In the genomic region with DNA sequence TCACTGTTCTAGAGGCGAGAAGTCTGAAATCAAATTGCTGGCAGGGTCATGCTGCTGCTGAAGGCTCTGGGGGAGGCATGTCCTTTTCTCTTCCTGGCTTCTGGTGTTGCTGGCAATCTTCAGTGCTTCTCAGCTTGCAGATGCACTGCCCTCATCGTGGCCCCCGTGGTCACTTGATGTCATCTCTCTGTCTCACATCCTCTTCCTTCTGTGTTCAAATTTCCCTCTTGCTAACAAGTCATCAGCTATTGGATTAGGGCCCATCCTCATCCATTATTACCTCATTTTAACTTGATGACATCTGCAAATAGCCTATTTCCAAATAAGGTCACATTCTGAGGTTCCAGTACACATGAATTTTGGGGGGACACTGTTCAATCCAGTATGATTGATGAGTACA, we compare ENCODE assay signal across 9 cellular contexts. TPM values are rescaled to one million over a fixed set of nuclear protein-coding genes. Genes with fewer than 3 reads are reported as not detected.
DNase-seq lines count a peak whose midpoint lies in the region; ATAC-seq and TF ChIP-seq lines count a peak whose summit lies in the region.
"Had no signal": no experiment of that assay in that cellular context is flagged by ENCODE, and none has a peak within 500 bp of the region (broad histone marks: within the 10 kb centered on the region; RNA-seq: fewer than 3 reads in every experiment).

No MANE protein-coding gene starts in this region.

- no peaks in the 10 kb centered on the region for H3K4me1 ChIP-seq in ovary (ENCODE audit: insufficient read depth)
- H3K4me1 ChIP-seq in GM23338 (ENCODE audit: insufficient read depth), result no peaks in the 10 kb centered on the region
- H3K4me1 ChIP-seq in mammary epithelial cell (ENCODE audit: insufficient read depth, low read length), result peaks cover 5% of the 10 kb centered on the region

- H3K9me3 Mint-ChIP-seq in GM23338, result no peaks in the 10 kb centered on the region

- dilution Hi-C loops in mammary epithelial cell (cut with HindIII; ENCODE audit: low sequenced_read_pairs), result no loop called here

- H3F3A ChIP-seq in GM23338 (replicated peaks; ENCODE audit: low read depth), result no peaks in the 10 kb centered on the region

- ATAC-seq in GM18870 (IDR thresholded peaks at IDR 0.05; ENCODE audit: unreplicated experiment) (peak; percentile 36), GM23338 (no peak), omental fat pad (ENCODE audit: low FRiP score) (no peak)

- H4K20me1 ChIP-seq in GM23338 (replicated peaks; ENCODE audit: insufficient read depth) (no peaks in the 10 kb centered on the region), mammary epithelial cell (ENCODE audit: insufficient read depth, low read length) (no peaks in the 10 kb centered on the region)

- H3K79me2 ChIP-seq in GM23338 (replicated peaks; ENCODE audit: insufficient read depth) (no peaks in the 10 kb centered on the region), mammary epithelial cell (ENCODE audit: insufficient read depth, low read length) (no peaks in the 10 kb centered on the region)

- TF ChIP-seq CTCF in ovary (IDR thresholded peaks at IDR 0.05) (no peak), GM23338 (conservative IDR thresholded peaks at IDR 0.05; ENCODE audit: low read depth in 2 of 2) (no peak), mammary epithelial cell (conservative IDR thresholded peaks at IDR 0.05 in 1 of 2, IDR thresholded peaks at IDR 0.05 in 1 of 2; ENCODE audit: extremely low read depth in 1 of 2, insufficient read depth in 1 of 2, low read depth in 1 of 2, low read length in 2 of 2) (no peak), omental fat pad (IDR thresholded peaks at IDR 0.05) (no peak)

- H3K27ac Mint-ChIP-seq in GM23338, result no peak overlapping the region

- 70 to 85% (median 71%) methylated on average over 3 of the region's 3 CpGs for WGBS in ovary, 3 donors
- WGBS in mammary epithelial cell (ENCODE audit: low coverage, missing lambda C conversion rate), result 32% methylated on average over 2 of the region's 3 CpGs

- in situ Hi-C loops in mammary epithelial cell (cut with MboI; ENCODE audit: low sequenced_read_pairs in 2 of 2), result no loop called here

- H3K4me2 ChIP-seq in GM23338, result no peak overlapping the region
- H3K4me2 ChIP-seq in mammary epithelial cell (ENCODE audit: insufficient read depth, low read depth, low read length), result no peak overlapping the region

- DNase-seq in HK-2 (ENCODE audit: unreplicated experiment) (peak; percentile 31), caudate nucleus (lab: John Stamatoyannopoulos, UW) (peak in 2 of 61 donors; percentile 5 to 36), posterior vena cava (ENCODE audit: low spot score) (peak; percentile 87), ovary (no peak), GM23338 (ENCODE audit: low spot score) (no peak), mammary epithelial cell (no peak), omental fat pad (ENCODE audit: low spot score) (no peak)
- DNase-seq: MM.1S had no signal

- no peaks in the 10 kb centered on the region for H3K9me3 ChIP-seq in ovary
- no peaks in the 10 kb centered on the region for H3K9me3 ChIP-seq in mammary epithelial cell (replicated peaks; ENCODE audit: insufficient read depth, low read length)

- TF ChIP-seq POLR2A in ovary (IDR thresholded peaks at IDR 0.05), result no peak

- TF ChIP-seq EP300 in ovary (IDR thresholded peaks at IDR 0.05), result no peak

- H3K27ac ChIP-seq in caudate nucleus (ENCODE audit: low read depth, low read length) (peak overlapping the region; percentile 48), ovary (no peak overlapping the region), GM23338 (ENCODE audit: low read depth) (no peak overlapping the region), mammary epithelial cell (ENCODE audit: insufficient read depth, low read depth, low read length) (no peak overlapping the region)

- H3K36me3 Mint-ChIP-seq in GM23338 (ENCODE audit: low read depth), result no peaks in the 10 kb centered on the region; the same call in 2 of the 3 replicates

- CTCF ChIA-PET in mammary epithelial cell (lab: Charles Lee; ENCODE audit: low non-redundant PET), result no interaction called here

- H3K4me1 Mint-ChIP-seq in GM23338, result no peaks in the 10 kb centered on the region; the same call in 1 of the 3 replicates

- no peak overlapping the region for H2AFZ ChIP-seq in GM23338
- H2AFZ ChIP-seq in mammary epithelial cell (ENCODE audit: low read depth, low read length), result no peak overlapping the region

- intact Hi-C loops in posterior vena cava (cut with DNase I) (no loop called here), ovary (cut with DNase I) (no loop called here), mammary epithelial cell (cut with micrococcal nuclease) (no loop called here)

- no peak overlapping the region for H3K4me3 Mint-ChIP-seq in GM23338

- H3K4me3 ChIP-seq in ovary (no peak overlapping the region), GM23338 (no peak overlapping the region), mammary epithelial cell (replicated peaks in 1 of 3; ENCODE audit: insufficient read depth in 1 of 3, low read depth in 2 of 3, low read length in 3 of 3) (no peak overlapping the region)

- H3K27me3 ChIP-seq in ovary (no peaks in the 10 kb centered on the region), GM23338 (ENCODE audit: insufficient read depth) (no peaks in the 10 kb centered on the region), mammary epithelial cell (ENCODE audit: insufficient read depth, low read length) (no peaks in the 10 kb centered on the region)

- no TSS peak for BruUV-seq in mammary epithelial cell (replicated peaks; lab: Mats Ljungman, UMichigan)

- H3K9ac ChIP-seq in mammary epithelial cell (ENCODE audit: insufficient read depth, low read length), result no peak overlapping the region

- no peaks in the 10 kb centered on the region for H3K9me2 ChIP-seq in GM23338 (ENCODE audit: insufficient read depth)

- H3K36me3 ChIP-seq in ovary (no peaks in the 10 kb centered on the region), GM23338 (ENCODE audit: insufficient read depth) (no peaks in the 10 kb centered on the region), mammary epithelial cell (ENCODE audit: insufficient read depth, low read length) (no peaks in the 10 kb centered on the region)

- peaks cover 10% of the 10 kb centered on the region for H3K27me3 Mint-ChIP-seq in GM23338 (ENCODE audit: insufficient read depth, low read depth, poor library complexity)

TF ChIP-seq in GM23338, 12 proteins besides CTCF, POLR2A, EP300 and RAD21 (continues in another document):
- TF ChIP-seq STAT1 (IDR thresholded peaks at IDR 0.05; ENCODE audit: unreplicated experiment) (no peak), CREB1 (CRISPR knock-in tag; IDR thresholded peaks at IDR 0.05; ENCODE audit: low read depth) (no peak), POLR2AphosphoS5 (IDR thresholded peaks at IDR 0.05; ENCODE audit: low read depth) (no peak), JUNB (IDR thresholded peaks at IDR 0.05; ENCODE audit: unreplicated experiment) (no peak), EZH2phosphoT487 (IDR thresholded peaks at IDR 0.05; ENCODE audit: unreplicated experiment) (no peak), ZNF114 (CRISPR knock-in tag; IDR thresholded peaks at IDR 0.05) (no peak)
- TF ChIP-seq, protein P1, sequence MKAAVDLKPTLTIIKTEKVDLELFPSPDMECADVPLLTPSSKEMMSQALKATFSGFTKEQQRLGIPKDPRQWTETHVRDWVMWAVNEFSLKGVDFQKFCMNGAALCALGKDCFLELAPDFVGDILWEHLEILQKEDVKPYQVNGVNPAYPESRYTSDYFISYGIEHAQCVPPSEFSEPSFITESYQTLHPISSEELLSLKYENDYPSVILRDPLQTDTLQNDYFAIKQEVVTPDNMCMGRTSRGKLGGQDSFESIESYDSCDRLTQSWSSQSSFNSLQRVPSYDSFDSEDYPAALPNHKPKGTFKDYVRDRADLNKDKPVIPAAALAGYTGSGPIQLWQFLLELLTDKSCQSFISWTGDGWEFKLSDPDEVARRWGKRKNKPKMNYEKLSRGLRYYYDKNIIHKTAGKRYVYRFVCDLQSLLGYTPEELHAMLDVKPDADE (IDR thresholded peaks at IDR 0.05), result no peak
- TF ChIP-seq, protein P2, sequence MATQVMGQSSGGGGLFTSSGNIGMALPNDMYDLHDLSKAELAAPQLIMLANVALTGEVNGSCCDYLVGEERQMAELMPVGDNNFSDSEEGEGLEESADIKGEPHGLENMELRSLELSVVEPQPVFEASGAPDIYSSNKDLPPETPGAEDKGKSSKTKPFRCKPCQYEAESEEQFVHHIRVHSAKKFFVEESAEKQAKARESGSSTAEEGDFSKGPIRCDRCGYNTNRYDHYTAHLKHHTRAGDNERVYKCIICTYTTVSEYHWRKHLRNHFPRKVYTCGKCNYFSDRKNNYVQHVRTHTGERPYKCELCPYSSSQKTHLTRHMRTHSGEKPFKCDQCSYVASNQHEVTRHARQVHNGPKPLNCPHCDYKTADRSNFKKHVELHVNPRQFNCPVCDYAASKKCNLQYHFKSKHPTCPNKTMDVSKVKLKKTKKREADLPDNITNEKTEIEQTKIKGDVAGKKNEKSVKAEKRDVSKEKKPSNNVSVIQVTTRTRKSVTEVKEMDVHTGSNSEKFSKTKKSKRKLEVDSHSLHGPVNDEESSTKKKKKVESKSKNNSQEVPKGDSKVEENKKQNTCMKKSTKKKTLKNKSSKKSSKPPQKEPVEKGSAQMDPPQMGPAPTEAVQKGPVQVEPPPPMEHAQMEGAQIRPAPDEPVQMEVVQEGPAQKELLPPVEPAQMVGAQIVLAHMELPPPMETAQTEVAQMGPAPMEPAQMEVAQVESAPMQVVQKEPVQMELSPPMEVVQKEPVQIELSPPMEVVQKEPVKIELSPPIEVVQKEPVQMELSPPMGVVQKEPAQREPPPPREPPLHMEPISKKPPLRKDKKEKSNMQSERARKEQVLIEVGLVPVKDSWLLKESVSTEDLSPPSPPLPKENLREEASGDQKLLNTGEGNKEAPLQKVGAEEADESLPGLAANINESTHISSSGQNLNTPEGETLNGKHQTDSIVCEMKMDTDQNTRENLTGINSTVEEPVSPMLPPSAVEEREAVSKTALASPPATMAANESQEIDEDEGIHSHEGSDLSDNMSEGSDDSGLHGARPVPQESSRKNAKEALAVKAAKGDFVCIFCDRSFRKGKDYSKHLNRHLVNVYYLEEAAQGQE (IDR thresholded peaks at IDR 0.05; ENCODE audit: unreplicated experiment), result no peak

RNA-seq across cellular contexts. Expression of a gene that starts 36.6 kb away (rescaled TPM):
- total RNA-seq in posterior vena cava (100 to 1,000 TPM; 138 to 144 TPM), ovary (10 to 100 TPM; 22.0 to 95.2 (median 36.0) TPM), mammary epithelial cell (1 to 10 TPM in 1 of 2 donors, under 1 TPM in 1; 0.92 to 1.0 TPM), omental fat pad (100 to 1,000 TPM; 289 to 481 (median 419) TPM)
- polyA plus RNA-seq in ovary (100 to 1,000 TPM in 1 of 2 donors, 10 to 100 TPM in 1; 67.3 to 107 TPM), GM23338 (2016; fragmentation: Nextera tagmentation; extraction: Ambion mirVana) (0.30 TPM in 1 of 2 replicates, not detected in the other), mammary epithelial cell (2.0 TPM)
- not detected in 2 replicates for total RNA-seq in GM23338 (2014; rRNA removed; shearing (Covaris generic))
- polyA minus RNA-seq in mammary epithelial cell, result not detected

Comparison
In these comparisons a context has a peak if more than half of its experiments do, and no peak if none do; other contexts are left out.
1. DNase-seq: peak in HK-2 (single experiment) and posterior vena cava (single experiment); none in ovary (0 of 5), GM23338 (single experiment), mammary epithelial cell (single experiment) and omental fat pad (single experiment).
2. RNA of a gene that starts 36.6 kb away (total RNA-seq): 289 to 481 TPM in omental fat pad, 138 to 144 TPM in posterior vena cava and 22.0 to 95.2 TPM in ovary; 0.92 to 1.0 TPM in mammary epithelial cell and not detected in GM23338; every median in the first group is over 10 times any median in the second.